Comparison of ENCODE assay signal across 27 cellular contexts in genomic region chr4:88724406-88724805, GRCh38.
"Had no signal": no experiment of that assay in that cellular context is flagged by ENCODE, and none has a peak within 500 bp of the region (broad histone marks: within the 10 kb centered on the region; RNA-seq: fewer than 3 reads in every experiment).

No MANE protein-coding gene starts in this region.

- H3K4me3 Mint-ChIP-seq: dendritic cell treated with granulocyte-macrophage colony-stimulating factor and Interleukin-4, amounts not matched to agents 40 ng/mL and 50 ng/mL, for 4 days; memory B cell; natural killer cell treated with Interleukin-12 subunit alpha and Interleukin-12 subunit beta and Interleukin-15 and Interleukin-18, amount 100 ng/mL, for 72 hours; neural crest cell; stimulated activated effector memory CD8-positive, alpha-beta T cell treated with anti-CD3 and anti-CD28 coated beads, Interleukin-12 subunit alpha, Interleukin-12 subunit beta, amount 100 ng/mL, for 72 hours had no signal

- H3K36me3 ChIP-seq: uterus had no signal

- H3K4me1 Mint-ChIP-seq: memory B cell; neural crest cell; stimulated activated effector memory CD8-positive, alpha-beta T cell treated with anti-CD3 and anti-CD28 coated beads, Interleukin-12 subunit alpha, Interleukin-12 subunit beta, amount 100 ng/mL, for 72 hours had no signal

- DNase-seq: colonic mucosa; effector memory CD4-positive, alpha-beta T cell; foreskin keratinocyte; heart left ventricle; left cardiac atrium; pancreas; retina; sigmoid colon; stimulated activated CD4-positive, alpha-beta T cell treated with anti-CD3 and anti-CD28 coated beads, Interleukin-2, amount 100 ng/mL, for 24 hours; stimulated activated CD4-positive, alpha-beta T cell treated with anti-CD3 and anti-CD28 coated beads, Interleukin-4, amount 100 ng/mL, for 24 hours; stimulated activated naive CD4-positive, alpha-beta T cell treated with Interleukin-2 at 50 U/mL for 16 hours; transverse colon; upper lobe of right lung; uterus had no signal

- H3K27me3 Mint-ChIP-seq: dendritic cell treated with granulocyte-macrophage colony-stimulating factor and Interleukin-4, amounts not matched to agents 40 ng/mL and 50 ng/mL, for 4 days; memory B cell; natural killer cell treated with Interleukin-12 subunit alpha and Interleukin-12 subunit beta and Interleukin-15 and Interleukin-18, amount 100 ng/mL, for 72 hours had no signal

- H3K27ac Mint-ChIP-seq: dendritic cell treated with granulocyte-macrophage colony-stimulating factor and Interleukin-4, amounts not matched to agents 40 ng/mL and 50 ng/mL, for 4 days; memory B cell; natural killer cell treated with Interleukin-12 subunit alpha and Interleukin-12 subunit beta and Interleukin-15 and Interleukin-18, amount 100 ng/mL, for 72 hours had no signal

- H3K4me3 ChIP-seq: colonic mucosa, esophagus muscularis mucosa, gastroesophageal sphincter, heart left ventricle, hepatocyte, lung, pancreas, sigmoid colon, thoracic aorta, transverse colon, upper lobe of right lung, uterus had no signal

- H3K4me2 ChIP-seq: hepatocyte had no signal

- FAIRE-seq: endothelial cell of umbilical vein, islet of Langerhans, pancreas had no signal

- H3K79me2 ChIP-seq: hepatocyte had no signal

- ATAC-seq: foreskin keratinocyte; gastroesophageal sphincter; heart left ventricle; left cardiac atrium; natural killer cell treated with Interleukin-12 subunit alpha and Interleukin-12 subunit beta and Interleukin-15 and Interleukin-18, amount 100 ng/mL, for 72 hours; pancreas; stimulated activated effector memory CD8-positive, alpha-beta T cell treated with anti-CD3 and anti-CD28 coated beads, Interleukin-12 subunit alpha, Interleukin-12 subunit beta, amount 100 ng/mL, for 72 hours; upper lobe of right lung had no signal

- H3K9me3 ChIP-seq: colonic mucosa, esophagus muscularis mucosa, gastroesophageal sphincter, heart left ventricle, neutrophil, pancreas, sigmoid colon, thoracic aorta, transverse colon, upper lobe of right lung, uterus had no signal

- H2AFZ ChIP-seq: hepatocyte had no signal

- H3K27me3 ChIP-seq: colonic mucosa, esophagus muscularis mucosa, foreskin keratinocyte, gastroesophageal sphincter, heart left ventricle, hepatocyte, neutrophil, pancreas, sigmoid colon, transverse colon, upper lobe of right lung, uterus had no signal

- H3K27ac ChIP-seq: colonic mucosa, foreskin keratinocyte, hepatocyte, neutrophil, pancreas, transverse colon, upper lobe of right lung, uterus had no signal

- H3K4me1 ChIP-seq: colonic mucosa, foreskin keratinocyte, pancreas, transverse colon, upper lobe of right lung, uterus had no signal

- H3K9me3 Mint-ChIP-seq: memory B cell; natural killer cell treated with Interleukin-12 subunit alpha and Interleukin-12 subunit beta and Interleukin-15 and Interleukin-18, amount 100 ng/mL, for 72 hours; neural crest cell; stimulated activated effector memory CD8-positive, alpha-beta T cell treated with anti-CD3 and anti-CD28 coated beads, Interleukin-12 subunit alpha, Interleukin-12 subunit beta, amount 100 ng/mL, for 72 hours had no signal
